ENCODE assay signal across 1 cellular context in the genomic region with DNA sequence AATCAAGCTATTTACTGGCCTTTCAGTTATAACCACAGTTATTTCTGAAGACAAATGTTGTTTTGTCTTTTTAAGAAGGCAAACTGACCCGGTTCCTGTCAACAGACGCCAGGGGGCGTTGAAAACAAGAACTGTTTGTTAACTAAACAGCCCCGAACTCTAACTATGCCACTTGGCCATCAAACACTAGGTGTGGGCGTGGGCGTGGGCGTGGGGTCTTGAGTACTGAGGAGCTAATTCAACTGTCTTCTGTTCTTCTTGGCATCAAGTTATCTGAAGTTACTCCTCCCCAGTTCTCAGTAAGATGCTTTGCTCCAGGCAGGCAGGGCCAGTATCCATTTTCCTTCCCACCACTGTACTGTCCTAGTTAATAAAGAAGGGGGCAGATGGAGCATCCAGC.
TF ChIP-seq lines count a peak whose summit lies in the region.

No MANE protein-coding gene starts in this region.

TF ChIP-seq in GM23338, 12 proteins besides CTCF, POLR2A, EP300 and RAD21 (continued from another document):
- TF ChIP-seq, protein P1, sequence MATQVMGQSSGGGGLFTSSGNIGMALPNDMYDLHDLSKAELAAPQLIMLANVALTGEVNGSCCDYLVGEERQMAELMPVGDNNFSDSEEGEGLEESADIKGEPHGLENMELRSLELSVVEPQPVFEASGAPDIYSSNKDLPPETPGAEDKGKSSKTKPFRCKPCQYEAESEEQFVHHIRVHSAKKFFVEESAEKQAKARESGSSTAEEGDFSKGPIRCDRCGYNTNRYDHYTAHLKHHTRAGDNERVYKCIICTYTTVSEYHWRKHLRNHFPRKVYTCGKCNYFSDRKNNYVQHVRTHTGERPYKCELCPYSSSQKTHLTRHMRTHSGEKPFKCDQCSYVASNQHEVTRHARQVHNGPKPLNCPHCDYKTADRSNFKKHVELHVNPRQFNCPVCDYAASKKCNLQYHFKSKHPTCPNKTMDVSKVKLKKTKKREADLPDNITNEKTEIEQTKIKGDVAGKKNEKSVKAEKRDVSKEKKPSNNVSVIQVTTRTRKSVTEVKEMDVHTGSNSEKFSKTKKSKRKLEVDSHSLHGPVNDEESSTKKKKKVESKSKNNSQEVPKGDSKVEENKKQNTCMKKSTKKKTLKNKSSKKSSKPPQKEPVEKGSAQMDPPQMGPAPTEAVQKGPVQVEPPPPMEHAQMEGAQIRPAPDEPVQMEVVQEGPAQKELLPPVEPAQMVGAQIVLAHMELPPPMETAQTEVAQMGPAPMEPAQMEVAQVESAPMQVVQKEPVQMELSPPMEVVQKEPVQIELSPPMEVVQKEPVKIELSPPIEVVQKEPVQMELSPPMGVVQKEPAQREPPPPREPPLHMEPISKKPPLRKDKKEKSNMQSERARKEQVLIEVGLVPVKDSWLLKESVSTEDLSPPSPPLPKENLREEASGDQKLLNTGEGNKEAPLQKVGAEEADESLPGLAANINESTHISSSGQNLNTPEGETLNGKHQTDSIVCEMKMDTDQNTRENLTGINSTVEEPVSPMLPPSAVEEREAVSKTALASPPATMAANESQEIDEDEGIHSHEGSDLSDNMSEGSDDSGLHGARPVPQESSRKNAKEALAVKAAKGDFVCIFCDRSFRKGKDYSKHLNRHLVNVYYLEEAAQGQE (IDR thresholded peaks at IDR 0.05; ENCODE audit: unreplicated experiment) = no peak
- TF ChIP-seq ZNF114 (CRISPR knock-in tag; IDR thresholded peaks at IDR 0.05) (no peak), JUNB (IDR thresholded peaks at IDR 0.05; ENCODE audit: unreplicated experiment) (no peak), NANOG (IDR thresholded peaks at IDR 0.05; ENCODE audit: borderline replicate concordance) (no peak)
- TF ChIP-seq, protein P2, sequence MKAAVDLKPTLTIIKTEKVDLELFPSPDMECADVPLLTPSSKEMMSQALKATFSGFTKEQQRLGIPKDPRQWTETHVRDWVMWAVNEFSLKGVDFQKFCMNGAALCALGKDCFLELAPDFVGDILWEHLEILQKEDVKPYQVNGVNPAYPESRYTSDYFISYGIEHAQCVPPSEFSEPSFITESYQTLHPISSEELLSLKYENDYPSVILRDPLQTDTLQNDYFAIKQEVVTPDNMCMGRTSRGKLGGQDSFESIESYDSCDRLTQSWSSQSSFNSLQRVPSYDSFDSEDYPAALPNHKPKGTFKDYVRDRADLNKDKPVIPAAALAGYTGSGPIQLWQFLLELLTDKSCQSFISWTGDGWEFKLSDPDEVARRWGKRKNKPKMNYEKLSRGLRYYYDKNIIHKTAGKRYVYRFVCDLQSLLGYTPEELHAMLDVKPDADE (IDR thresholded peaks at IDR 0.05) = no peak
